In genomic region chr3:185960518-185961288, GRCh38 we compare ENCODE assay signal across 11 cellular contexts. TPM values are rescaled to one million over a fixed set of nuclear protein-coding genes. Genes with fewer than 3 reads are reported as not detected.
DNase-seq lines count a peak whose midpoint lies in the region; ATAC-seq, FAIRE-seq and TF ChIP-seq lines count a peak whose summit lies in the region.
"Had no signal": no experiment of that assay in that cellular context is flagged by ENCODE, and none has a peak within 500 bp of the region (broad histone marks: within the 10 kb centered on the region; RNA-seq: fewer than 3 reads in every experiment).

No MANE protein-coding gene starts in this region.

- H3K79me2 ChIP-seq in SK-N-SH (ENCODE audit: insufficient read depth): no peaks in the 10 kb centered on the region
- H3K79me2 ChIP-seq in astrocyte (ENCODE audit: insufficient read depth, low read length): no peaks in the 10 kb centered on the region

- TF ChIP-seq CTCF in SK-N-SH (IDR thresholded peaks at IDR 0.05) (no peak), astrocyte (IDR thresholded peaks at IDR 0.05; ENCODE audit: insufficient read depth, low read depth, low read length) (no peak), right lobe of liver (IDR thresholded peaks at IDR 0.05) (no peak), stomach (IDR thresholded peaks at IDR 0.05) (no peak), omental fat pad (IDR thresholded peaks at IDR 0.05) (no peak)

- CTCF ChIA-PET in SK-N-SH (lab: Yijun Ruan, JAX): interaction anchor here (6.3 kb wide), 1 partner anchor 17 kb away, joined by 48 read pairs; no protein-coding TSS in a partner anchor

- H3K27me3 Mint-ChIP-seq in astrocyte (ENCODE audit: low read depth, unreplicated experiment): peaks cover 8% of the 10 kb centered on the region

- TF ChIP-seq RAD21 in SK-N-SH (IDR thresholded peaks at IDR 0.05; ENCODE audit: low read length): no peak

- H3K9me2 ChIP-seq in SK-N-SH: no peaks in the 10 kb centered on the region

- H3K36me3 Mint-ChIP-seq in astrocyte (ENCODE audit: low read depth, unreplicated experiment): peaks cover 1% of the 10 kb centered on the region

- no peak overlapping the region for H2AFZ ChIP-seq in SK-N-SH (ENCODE audit: low read depth)
- no peak overlapping the region for H2AFZ ChIP-seq in astrocyte (ENCODE audit: low read depth, low read length)

- no peak overlapping the region for H3K9ac ChIP-seq in SK-N-SH
- peak overlapping the region; percentile 42 for H3K9ac ChIP-seq in astrocyte (ENCODE audit: low read length)

- TF ChIP-seq POLR2A in right lobe of liver (IDR thresholded peaks at IDR 0.05) (no peak), stomach (IDR thresholded peaks at IDR 0.05) (no peak)

- intact Hi-C loops in right lobe of liver (cut with DNase I): no loop called here
- intact Hi-C loops in stomach (cut with DNase I; ENCODE audit: low total_unique reads): no loop called here

- H4K20me1 ChIP-seq in SK-N-SH (ENCODE audit: insufficient read depth): no peaks in the 10 kb centered on the region
- no peaks in the 10 kb centered on the region for H4K20me1 ChIP-seq in astrocyte (ENCODE audit: insufficient read depth, low read length)

- no peak overlapping the region for H3K4me3 Mint-ChIP-seq in astrocyte (ENCODE audit: unreplicated experiment)

- DNase-seq in SK-N-SH (no peak), astrocyte (ENCODE audit: low read depth) (no peak), right lobe of liver (no peak), stomach (no peak), HCEC 1CT (no peak), omental fat pad (ENCODE audit: low spot score) (no peak)
- DNase-seq: ACHN, amygdala, sigmoid colon had no signal

- no peak for TF ChIP-seq EP300 in SK-N-SH (IDR thresholded peaks at IDR 0.05; ENCODE audit: borderline replicate concordance in 1 of 2, low read depth in 1 of 2, low read length in 1 of 2)
- no peak for TF ChIP-seq EP300 in stomach (IDR thresholded peaks at IDR 0.05)

- POLR2A ChIA-PET in SK-N-SH (lab: Yijun Ruan, JAX): no interaction called here

- H3K27ac ChIP-seq in SK-N-SH (ENCODE audit: low read depth in 2 of 2, low read length in 1 of 2) (no peak overlapping the region), astrocyte (ENCODE audit: low read depth, low read length) (no peak overlapping the region), right lobe of liver (peak overlapping the region in 1 of 3 donors; percentile 14), stomach (peak overlapping the region in 3 of 5 donors; percentile 25 to 71 (median 65))
- H3K27ac ChIP-seq: sigmoid colon had no signal

- WGBS in SK-N-SH (ENCODE audit: low lambda C conversion rate): 51% methylated on average over 4 of the region's 4 CpGs
- WGBS in right lobe of liver (ENCODE audit: insufficient coverage, low coverage, low lambda C conversion rate, missing lambda C conversion rate): 91% methylated on average over 3 of the region's 4 CpGs
- 58 to 75% (median 64%) methylated on average over 4 of the region's 4 CpGs for WGBS in stomach, 5 donors

- ATAC-seq in SK-N-SH treated with all-trans-retinoic acid at 6 μM for 48 hours (peak; percentile 25; the same call in 2 of the 3 replicates), right lobe of liver (peak in 3 of 4 donors; percentile 40 to 79 (median 60)), GM19328 (IDR thresholded peaks at IDR 0.05; ENCODE audit: unreplicated experiment) (no peak), omental fat pad (ENCODE audit: low FRiP score) (no peak)

- H3K4me3 ChIP-seq in SK-N-SH (ENCODE audit: low read depth in 2 of 2, low read length in 1 of 2) (no peak overlapping the region), astrocyte (ENCODE audit: insufficient read depth, low read depth, low read length) (no peak overlapping the region), right lobe of liver (no peak overlapping the region), stomach (peak overlapping the region in 3 of 4 donors; percentile 20 to 32 (median 20))

- H3K36me3 ChIP-seq in SK-N-SH (replicated peaks in 1 of 2; ENCODE audit: control insufficient read depth in 1 of 2, insufficient read depth in 2 of 2, low read length in 1 of 2) (no peaks in the 10 kb centered on the region), astrocyte (ENCODE audit: insufficient read depth, low read length) (no peaks in the 10 kb centered on the region), right lobe of liver (no peaks in the 10 kb centered on the region), stomach (no peaks in the 10 kb centered on the region)
- H3K36me3 ChIP-seq: sigmoid colon had no signal

- H3K4me1 ChIP-seq in SK-N-SH (ENCODE audit: control insufficient read depth in 1 of 2, insufficient read depth in 2 of 2, low read depth in 1 of 2, low read length in 1 of 2) (no peaks in the 10 kb centered on the region; a peak in 1 of 4 replicates), astrocyte (ENCODE audit: insufficient read depth, low read length) (peaks cover 11% of the 10 kb centered on the region), right lobe of liver (peaks cover 0 to 5% (median 0%) of the 10 kb centered on the region in 4 donors), stomach (no peaks in the 10 kb centered on the region)
- H3K4me1 ChIP-seq: sigmoid colon had no signal

- FAIRE-seq in astrocyte (lab: Jason Lieb, UNC): no peak

- H3K27me3 ChIP-seq in SK-N-SH (ENCODE audit: insufficient read depth) (no peaks in the 10 kb centered on the region; the same call in 1 of the 2 replicates), astrocyte (ENCODE audit: insufficient read depth, low read length) (no peaks in the 10 kb centered on the region), right lobe of liver (no peaks in the 10 kb centered on the region), stomach (peaks cover 0 to 2% (median 0%) of the 10 kb centered on the region in 3 donors)
- H3K27me3 ChIP-seq: sigmoid colon had no signal

- H3K9me3 Mint-ChIP-seq in astrocyte (ENCODE audit: unreplicated experiment): peaks cover 4% of the 10 kb centered on the region

- no peaks in the 10 kb centered on the region for H3F3A ChIP-seq in SK-N-SH (replicated peaks; ENCODE audit: insufficient read depth)

- H3K4me2 ChIP-seq in SK-N-SH (no peak overlapping the region), astrocyte (ENCODE audit: low read length) (peak overlapping the region; percentile 51)

- no peaks in the 10 kb centered on the region for H3K9me3 ChIP-seq in SK-N-SH
- H3K9me3 ChIP-seq in astrocyte (ENCODE audit: insufficient read depth, low read depth, low read length): no peaks in the 10 kb centered on the region
- H3K9me3 ChIP-seq in right lobe of liver: no peaks in the 10 kb centered on the region
- H3K9me3 ChIP-seq in stomach: no peaks in the 10 kb centered on the region

- H3K4me1 Mint-ChIP-seq in astrocyte (ENCODE audit: low read depth, unreplicated experiment): no peaks in the 10 kb centered on the region

- peak overlapping the region; percentile 36 for H3K27ac Mint-ChIP-seq in astrocyte (ENCODE audit: unreplicated experiment)

TF ChIP-seq in SK-N-SH treated with all-trans-retinoic acid at 6 μM for 48 hours, 23 proteins besides CTCF, POLR2A, EP300 and RAD21 (continues in another document):
- TF ChIP-seq GLIS3 (CRISPR knock-in tag; IDR thresholded peaks at IDR 0.05) (no peak), PPARA (CRISPR knock-in tag; IDR thresholded peaks at IDR 0.05; ENCODE audit: borderline replicate concordance) (no peak), TCF4 (CRISPR knock-in tag; IDR thresholded peaks at IDR 0.05; ENCODE audit: borderline replicate concordance) (no peak), ZFP30 (CRISPR knock-in tag; IDR thresholded peaks at IDR 0.05) (no peak), CSDC2 (CRISPR knock-in tag; IDR thresholded peaks at IDR 0.05) (no peak), TOX (CRISPR knock-in tag; IDR thresholded peaks at IDR 0.05; ENCODE audit: borderline replicate concordance) (no peak), SNAI2 (CRISPR knock-in tag; IDR thresholded peaks at IDR 0.05) (no peak)
- TF ChIP-seq, protein P1, sequence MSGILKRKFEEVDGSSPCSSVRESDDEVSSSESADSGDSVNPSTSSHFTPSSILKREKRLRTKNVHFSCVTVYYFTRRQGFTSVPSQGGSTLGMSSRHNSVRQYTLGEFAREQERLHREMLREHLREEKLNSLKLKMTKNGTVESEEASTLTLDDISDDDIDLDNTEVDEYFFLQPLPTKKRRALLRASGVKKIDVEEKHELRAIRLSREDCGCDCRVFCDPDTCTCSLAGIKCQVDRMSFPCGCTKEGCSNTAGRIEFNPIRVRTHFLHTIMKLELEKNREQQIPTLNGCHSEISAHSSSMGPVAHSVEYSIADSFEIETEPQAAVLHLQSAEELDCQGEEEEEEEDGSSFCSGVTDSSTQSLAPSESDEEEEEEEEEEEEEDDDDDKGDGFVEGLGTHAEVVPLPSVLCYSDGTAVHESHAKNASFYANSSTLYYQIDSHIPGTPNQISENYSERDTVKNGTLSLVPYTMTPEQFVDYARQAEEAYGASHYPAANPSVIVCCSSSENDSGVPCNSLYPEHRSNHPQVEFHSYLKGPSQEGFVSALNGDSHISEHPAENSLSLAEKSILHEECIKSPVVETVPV (CRISPR knock-in tag; IDR thresholded peaks at IDR 0.05): no peak

TF ChIP-seq in SK-N-SH, 30 proteins besides CTCF, POLR2A, EP300 and RAD21 (continues in another document):
- TF ChIP-seq FOXJ3 (CRISPR knock-in tag; IDR thresholded peaks at IDR 0.05) (no peak), EZH2phosphoT487 (IDR thresholded peaks at IDR 0.05; ENCODE audit: borderline replicate concordance, low read depth) (no peak), GABPA (IDR thresholded peaks at IDR 0.05; ENCODE audit: low read depth) (no peak), RXRA (IDR thresholded peaks at IDR 0.05; ENCODE audit: borderline replicate concordance, low read depth) (no peak), GATA2 (CRISPR knock-in tag; IDR thresholded peaks at IDR 0.05) (no peak), NFIC (IDR thresholded peaks at IDR 0.05; ENCODE audit: borderline replicate concordance) (no peak), CHD2 (IDR thresholded peaks at IDR 0.05; ENCODE audit: low read length, partially characterized antibody) (no peak), ELF1 (IDR thresholded peaks at IDR 0.05) (no peak)
- TF ChIP-seq, protein P2, sequence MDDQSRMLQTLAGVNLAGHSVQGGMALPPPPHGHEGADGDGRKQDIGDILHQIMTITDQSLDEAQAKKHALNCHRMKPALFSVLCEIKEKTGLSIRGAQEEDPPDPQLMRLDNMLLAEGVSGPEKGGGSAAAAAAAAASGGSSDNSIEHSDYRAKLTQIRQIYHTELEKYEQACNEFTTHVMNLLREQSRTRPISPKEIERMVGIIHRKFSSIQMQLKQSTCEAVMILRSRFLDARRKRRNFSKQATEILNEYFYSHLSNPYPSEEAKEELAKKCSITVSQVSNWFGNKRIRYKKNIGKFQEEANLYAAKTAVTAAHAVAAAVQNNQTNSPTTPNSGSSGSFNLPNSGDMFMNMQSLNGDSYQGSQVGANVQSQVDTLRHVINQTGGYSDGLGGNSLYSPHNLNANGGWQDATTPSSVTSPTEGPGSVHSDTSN (IDR thresholded peaks at IDR 0.05): no peak

RNA-seq across cellular contexts. Expression of gene TRA2B, which starts 22.9 kb away (rescaled TPM):
- 192 and 212 TPM in 2 replicates for polyA plus RNA-seq in SK-N-SH (2012; rRNA removed)
- 185 and 204 TPM in 2 replicates for polyA plus RNA-seq in SK-N-SH (2012; cell fraction: cytosol; rRNA removed)
- 311 and 484 TPM in 2 replicates for polyA plus RNA-seq in SK-N-SH (2012; cell fraction: nucleus; rRNA removed)
- total RNA-seq in astrocyte: 112 and 120 TPM in 2 replicates
- total RNA-seq in right lobe of liver: 10 to 100 TPM; 31.0 to 68.5 (median 49.6) TPM
- 100 to 1,000 TPM in 4 of 5 donors, 10 to 100 TPM in 1; 98.1 to 298 (median 208) TPM for total RNA-seq in stomach
- polyA plus RNA-seq in stomach: 10 to 100 TPM; 55.8 to 59.6 (median 57.8) TPM
- 100 to 1,000 TPM; 211 to 286 (median 223) TPM for total RNA-seq in omental fat pad

Comparison
In these comparisons a context has a peak if more than half of its experiments do, and no peak if none do; other contexts are left out.
1. ATAC-seq: peak in SK-N-SH treated with all-trans-retinoic acid at 6 μM for 48 hours (single experiment) and right lobe of liver (3 of 4); none in GM19328 (single experiment) and omental fat pad (single experiment).
2. H3K27ac ChIP-seq: peak in stomach (3 of 5); none in SK-N-SH (0 of 2) and astrocyte (single experiment).
3. H3K4me3 ChIP-seq: peak in stomach (3 of 4); none in SK-N-SH (0 of 2), astrocyte (single experiment) and right lobe of liver (0 of 3).